Comparison of ENCODE assay signal across 1 cellular context in the genomic region with DNA sequence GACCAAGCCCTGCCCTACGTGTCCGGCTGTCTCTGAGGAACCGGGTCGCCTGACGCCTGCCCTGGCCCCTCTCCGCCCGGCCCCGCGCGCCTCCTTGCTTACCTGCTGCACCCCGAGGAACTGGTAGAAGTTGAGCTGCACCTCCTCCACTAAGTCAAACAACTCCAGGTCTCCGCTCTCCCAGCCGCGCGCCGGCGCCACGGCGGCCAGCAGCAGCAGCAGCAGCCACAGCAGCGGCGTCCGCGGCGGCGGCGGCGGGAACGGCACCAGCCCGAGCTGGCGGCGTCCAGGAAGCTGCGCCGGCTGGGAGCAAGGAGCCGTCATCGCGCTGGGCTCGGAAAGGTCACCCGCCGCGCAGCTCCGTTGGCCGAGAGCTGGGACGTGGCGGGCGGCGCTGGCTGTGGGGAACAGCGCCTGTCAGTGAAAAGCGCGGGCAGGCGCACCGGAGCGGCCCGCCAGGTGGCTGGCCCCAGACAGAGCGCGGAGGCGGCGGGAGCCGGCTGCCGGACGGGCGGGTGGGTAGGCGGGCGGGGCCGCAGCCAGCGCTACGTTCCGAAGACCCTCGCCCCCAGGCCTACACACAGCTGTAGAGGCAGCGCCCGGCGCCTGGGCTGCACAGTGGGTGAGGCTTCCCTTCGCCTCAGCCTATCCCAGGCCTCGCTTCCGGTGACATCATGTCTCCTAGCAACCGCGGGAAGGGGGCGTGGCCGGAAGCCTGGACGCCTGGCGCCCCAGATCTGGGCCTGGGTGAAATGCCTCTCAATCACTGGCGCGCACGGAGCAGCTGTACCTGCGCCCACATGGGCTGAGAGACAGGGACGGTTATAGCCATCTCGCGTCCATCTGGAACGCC.
TF ChIP-seq lines count a peak whose summit lies in the region.

A gene with protein sequence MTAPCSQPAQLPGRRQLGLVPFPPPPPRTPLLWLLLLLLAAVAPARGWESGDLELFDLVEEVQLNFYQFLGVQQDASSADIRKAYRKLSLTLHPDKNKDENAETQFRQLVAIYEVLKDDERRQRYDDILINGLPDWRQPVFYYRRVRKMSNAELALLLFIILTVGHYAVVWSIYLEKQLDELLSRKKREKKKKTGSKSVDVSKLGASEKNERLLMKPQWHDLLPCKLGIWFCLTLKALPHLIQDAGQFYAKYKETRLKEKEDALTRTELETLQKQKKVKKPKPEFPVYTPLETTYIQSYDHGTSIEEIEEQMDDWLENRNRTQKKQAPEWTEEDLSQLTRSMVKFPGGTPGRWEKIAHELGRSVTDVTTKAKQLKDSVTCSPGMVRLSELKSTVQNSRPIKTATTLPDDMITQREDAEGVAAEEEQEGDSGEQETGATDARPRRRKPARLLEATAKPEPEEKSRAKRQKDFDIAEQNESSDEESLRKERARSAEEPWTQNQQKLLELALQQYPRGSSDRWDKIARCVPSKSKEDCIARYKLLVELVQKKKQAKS (minus strand): TSS at position 620 of the 853 bp plus-strand sequence. CDS start 296 bp downstream, at position 324.

TF ChIP-seq in HEK293, 187 proteins besides CTCF, POLR2A, EP300 and RAD21 (continued from another document and continues in another):
- TF ChIP-seq, protein P1, sequence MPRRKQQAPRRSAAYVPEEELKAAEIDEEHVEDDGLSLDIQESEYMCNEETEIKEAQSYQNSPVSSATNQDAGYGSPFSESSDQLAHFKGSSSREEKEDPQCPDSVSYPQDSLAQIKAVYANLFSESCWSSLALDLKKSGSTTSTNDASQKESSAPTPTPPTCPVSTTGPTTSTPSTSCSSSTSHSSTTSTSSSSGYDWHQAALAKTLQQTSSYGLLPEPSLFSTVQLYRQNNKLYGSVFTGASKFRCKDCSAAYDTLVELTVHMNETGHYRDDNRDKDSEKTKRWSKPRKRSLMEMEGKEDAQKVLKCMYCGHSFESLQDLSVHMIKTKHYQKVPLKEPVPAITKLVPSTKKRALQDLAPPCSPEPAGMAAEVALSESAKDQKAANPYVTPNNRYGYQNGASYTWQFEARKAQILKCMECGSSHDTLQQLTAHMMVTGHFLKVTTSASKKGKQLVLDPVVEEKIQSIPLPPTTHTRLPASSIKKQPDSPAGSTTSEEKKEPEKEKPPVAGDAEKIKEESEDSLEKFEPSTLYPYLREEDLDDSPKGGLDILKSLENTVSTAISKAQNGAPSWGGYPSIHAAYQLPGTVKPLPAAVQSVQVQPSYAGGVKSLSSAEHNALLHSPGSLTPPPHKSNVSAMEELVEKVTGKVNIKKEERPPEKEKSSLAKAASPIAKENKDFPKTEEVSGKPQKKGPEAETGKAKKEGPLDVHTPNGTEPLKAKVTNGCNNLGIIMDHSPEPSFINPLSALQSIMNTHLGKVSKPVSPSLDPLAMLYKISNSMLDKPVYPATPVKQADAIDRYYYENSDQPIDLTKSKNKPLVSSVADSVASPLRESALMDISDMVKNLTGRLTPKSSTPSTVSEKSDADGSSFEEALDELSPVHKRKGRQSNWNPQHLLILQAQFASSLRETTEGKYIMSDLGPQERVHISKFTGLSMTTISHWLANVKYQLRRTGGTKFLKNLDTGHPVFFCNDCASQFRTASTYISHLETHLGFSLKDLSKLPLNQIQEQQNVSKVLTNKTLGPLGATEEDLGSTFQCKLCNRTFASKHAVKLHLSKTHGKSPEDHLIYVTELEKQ (tag by site-specific recombination; IDR thresholded peaks at IDR 0.05; ENCODE audit: borderline replicate concordance) = no peak
- TF ChIP-seq MZF1 (tag by site-specific recombination; IDR thresholded peaks at IDR 0.05; ENCODE audit: borderline replicate concordance) (no peak), ZEB2 (tag by site-specific recombination; IDR thresholded peaks at IDR 0.05) (peak; percentile 89; the same call in 1 of the 2 replicates), ZNF433 (tag by site-specific recombination; IDR thresholded peaks at IDR 0.05; ENCODE audit: low read depth) (no peak), KLF8 (tag by site-specific recombination; IDR thresholded peaks at IDR 0.05) (peak; percentile 69; the same call in 1 of the 2 replicates), ZNF140 (tag by site-specific recombination; IDR thresholded peaks at IDR 0.05) (no peak), ZNF324 (tag by site-specific recombination; IDR thresholded peaks at IDR 0.05) (no peak), ZNF843 (tag by site-specific recombination; IDR thresholded peaks at IDR 0.05) (no peak), YY2 (tag by site-specific recombination; IDR thresholded peaks at IDR 0.05) (no peak), REPIN1 (tag by site-specific recombination; IDR thresholded peaks at IDR 0.05; ENCODE audit: low read depth) (no peak), ZNF658 (tag by site-specific recombination; IDR thresholded peaks at IDR 0.05) (no peak), ZNF837 (tag by site-specific recombination; IDR thresholded peaks at IDR 0.05) (no peak), ZBTB20 (tag by site-specific recombination; IDR thresholded peaks at IDR 0.05) (peak; percentile 37; the same call in 1 of the 2 replicates), ZNF274 (IDR thresholded peaks at IDR 0.05; ENCODE audit: low read length) (no peak), ZNF274 (tag by site-specific recombination; IDR thresholded peaks at IDR 0.05; ENCODE audit: borderline replicate concordance) (no peak), ZNF416 (tag by site-specific recombination; IDR thresholded peaks at IDR 0.05) (no peak), ZIC2 (tag by site-specific recombination; IDR thresholded peaks at IDR 0.05) (peak; percentile 57), SP2 (tag by site-specific recombination; IDR thresholded peaks at IDR 0.05) (peak; percentile 82), ZNF211 (tag by site-specific recombination; IDR thresholded peaks at IDR 0.05; ENCODE audit: low read depth) (no peak), ZNF473 (tag by site-specific recombination; IDR thresholded peaks at IDR 0.05) (no peak), ZNF629 (tag by site-specific recombination; IDR thresholded peaks at IDR 0.05) (peak; percentile 72), ZNF626 (tag by site-specific recombination; IDR thresholded peaks at IDR 0.05) (0 out of 2 replicates have a peak, but pooled peaks have one; percentile 30), KLF9 (tag by site-specific recombination; IDR thresholded peaks at IDR 0.05; ENCODE audit: low read depth) (peak; percentile 95), ZNF24 (tag by site-specific recombination; IDR thresholded peaks at IDR 0.05) (no peak; the same call in 1 of the 2 replicates), SP3 (tag by site-specific recombination; IDR thresholded peaks at IDR 0.05) (peak; percentile 73), ZNF311 (tag by site-specific recombination; IDR thresholded peaks at IDR 0.05; ENCODE audit: borderline replicate concordance) (no peak), ZNF155 (tag by site-specific recombination; IDR thresholded peaks at IDR 0.05) (no peak), IKZF3 (tag by site-specific recombination; IDR thresholded peaks at IDR 0.05) (peak; percentile 74; the same call in 1 of the 2 replicates), ZNF16 (tag by site-specific recombination; IDR thresholded peaks at IDR 0.05; ENCODE audit: low read depth) (no peak), ZBTB44 (tag by site-specific recombination; IDR thresholded peaks at IDR 0.05) (0 out of 2 replicates have a peak, but pooled peaks have one; percentile 8), ZXDB (tag by site-specific recombination; IDR thresholded peaks at IDR 0.05) (peak; percentile 76), ZNF302 (tag by site-specific recombination; IDR thresholded peaks at IDR 0.05; ENCODE audit: low read depth) (no peak), PRDM4 (tag by site-specific recombination; IDR thresholded peaks at IDR 0.05) (no peak), ZNF518A (tag by site-specific recombination; conservative IDR thresholded peaks at IDR 0.05; ENCODE audit: low read depth) (peak; percentile 61; the same call in 1 of the 2 replicates), ZNF132 (tag by site-specific recombination; IDR thresholded peaks at IDR 0.05; ENCODE audit: borderline replicate concordance) (no peak), GLIS1 (tag by site-specific recombination; IDR thresholded peaks at IDR 0.05) (peak; percentile 37; the same call in 1 of the 2 replicates)
- TF ChIP-seq, protein P2, sequence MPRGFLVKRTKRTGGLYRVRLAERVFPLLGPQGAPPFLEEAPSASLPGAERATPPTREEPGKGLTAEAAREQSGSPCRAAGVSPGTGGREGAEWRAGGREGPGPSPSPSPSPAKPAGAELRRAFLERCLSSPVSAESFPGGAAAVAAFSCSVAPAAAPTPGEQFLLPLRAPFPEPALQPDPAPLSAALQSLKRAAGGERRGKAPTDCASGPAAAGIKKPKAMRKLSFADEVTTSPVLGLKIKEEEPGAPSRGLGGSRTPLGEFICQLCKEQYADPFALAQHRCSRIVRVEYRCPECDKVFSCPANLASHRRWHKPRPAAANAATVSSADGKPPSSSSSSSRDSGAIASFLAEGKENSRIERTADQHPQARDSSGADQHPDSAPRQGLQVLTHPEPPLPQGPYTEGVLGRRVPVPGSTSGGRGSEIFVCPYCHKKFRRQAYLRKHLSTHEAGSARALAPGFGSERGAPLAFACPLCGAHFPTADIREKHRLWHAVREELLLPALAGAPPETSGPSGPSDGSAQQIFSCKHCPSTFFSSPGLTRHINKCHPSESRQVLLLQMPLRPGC (tag by site-specific recombination; IDR thresholded peaks at IDR 0.05) = no peak
- TF ChIP-seq, protein P3, sequence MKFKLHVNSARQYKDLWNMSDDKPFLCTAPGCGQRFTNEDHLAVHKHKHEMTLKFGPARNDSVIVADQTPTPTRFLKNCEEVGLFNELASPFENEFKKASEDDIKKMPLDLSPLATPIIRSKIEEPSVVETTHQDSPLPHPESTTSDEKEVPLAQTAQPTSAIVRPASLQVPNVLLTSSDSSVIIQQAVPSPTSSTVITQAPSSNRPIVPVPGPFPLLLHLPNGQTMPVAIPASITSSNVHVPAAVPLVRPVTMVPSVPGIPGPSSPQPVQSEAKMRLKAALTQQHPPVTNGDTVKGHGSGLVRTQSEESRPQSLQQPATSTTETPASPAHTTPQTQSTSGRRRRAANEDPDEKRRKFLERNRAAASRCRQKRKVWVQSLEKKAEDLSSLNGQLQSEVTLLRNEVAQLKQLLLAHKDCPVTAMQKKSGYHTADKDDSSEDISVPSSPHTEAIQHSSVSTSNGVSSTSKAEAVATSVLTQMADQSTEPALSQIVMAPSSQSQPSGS (tag by site-specific recombination; IDR thresholded peaks at IDR 0.05; ENCODE audit: low read depth) = peak; percentile 92
